ENCODE assay signal across 1 cellular context in genomic region chr2:159797468-159798375, GRCh38.
TF ChIP-seq lines count a peak whose summit lies in the region.

CD302 (minus strand) TSS chr2:159798208; CDS start chr2:159798198, 10 bp downstream.

TF ChIP-seq in HepG2, 621 proteins besides CTCF, POLR2A, EP300 and RAD21 (continued from another document and continues in another):
- TF ChIP-seq THAP9 (CRISPR knock-in tag; IDR thresholded peaks at IDR 0.05; ENCODE audit: borderline replicate concordance) (peak; percentile 86; the same call in 1 of the 2 replicates), ZNF83 (CRISPR knock-in tag; IDR thresholded peaks at IDR 0.05; ENCODE audit: borderline replicate concordance) (peak; percentile 92), DR1 (CRISPR knock-in tag; IDR thresholded peaks at IDR 0.05) (peak; percentile 67; the same call in 1 of the 2 replicates), AHR (CRISPR knock-in tag; IDR thresholded peaks at IDR 0.05) (peak; percentile 95; the same call in 1 of the 2 replicates), MTA1 (CRISPR knock-in tag; IDR thresholded peaks at IDR 0.05; ENCODE audit: borderline replicate concordance) (peak; percentile 95; the same call in 1 of the 2 replicates), ZNF383 (CRISPR knock-in tag; IDR thresholded peaks at IDR 0.05; ENCODE audit: borderline replicate concordance) (no peak), GPN1 (CRISPR knock-in tag; IDR thresholded peaks at IDR 0.05; ENCODE audit: borderline replicate concordance) (0 out of 2 replicates have a peak, but pooled peaks have one; percentile 83), ZNF317 (CRISPR knock-in tag; IDR thresholded peaks at IDR 0.05) (peak; percentile 66; the same call in 1 of the 2 replicates), FOXA1 (IDR thresholded peaks at IDR 0.05) (no peak), FOXA1 (CRISPR knock-in tag; IDR thresholded peaks at IDR 0.05) (peak; percentile 66), CEBPG (CRISPR knock-in tag; IDR thresholded peaks at IDR 0.05) (peak; percentile 59), ZNF776 (CRISPR knock-in tag; IDR thresholded peaks at IDR 0.05) (peak; percentile 97), U2AF1 (optimal IDR thresholded peaks at IDR 0.05; ENCODE audit: low read depth, low read length) (peak; percentile 38), KMT2B (CRISPR knock-in tag; IDR thresholded peaks at IDR 0.05) (peak; percentile 80), HDAC2 (CRISPR knock-in tag; IDR thresholded peaks at IDR 0.05) (peak; percentile 49), ISX (CRISPR knock-in tag; conservative IDR thresholded peaks at IDR 0.05) (no peak; the same call in 1 of the 2 replicates), ZKSCAN8 (CRISPR knock-in tag; IDR thresholded peaks at IDR 0.05; ENCODE audit: borderline replicate concordance) (peak; percentile 33; the same call in 1 of the 2 replicates), BHLHE40 (IDR thresholded peaks at IDR 0.05; ENCODE audit: low read length) (peak; percentile 77), HNRNPUL1 (IDR thresholded peaks at IDR 0.05; ENCODE audit: low read depth, low read length) (no peak), HOXD1 (CRISPR knock-in tag; IDR thresholded peaks at IDR 0.05) (peak; percentile 69), SKI (IDR thresholded peaks at IDR 0.05; ENCODE audit: partially characterized antibody) (no peak), RNF2 (conservative IDR thresholded peaks at IDR 0.05; ENCODE audit: low read depth) (peak; percentile 81), ZFP90 (CRISPR knock-in tag; IDR thresholded peaks at IDR 0.05; ENCODE audit: borderline replicate concordance) (peak; percentile 81; the same call in 1 of the 2 replicates), ZNF562 (CRISPR knock-in tag; IDR thresholded peaks at IDR 0.05; ENCODE audit: borderline replicate concordance) (peak; percentile 78; the same call in 1 of the 2 replicates), MTERF4 (CRISPR knock-in tag; IDR thresholded peaks at IDR 0.05) (no peak), GATAD1 (CRISPR knock-in tag; IDR thresholded peaks at IDR 0.05) (no peak; the same call in 1 of the 2 replicates), TGIF2 (CRISPR knock-in tag; IDR thresholded peaks at IDR 0.05) (0 out of 2 replicates have a peak, but pooled peaks have one; percentile 66), RFX5 (IDR thresholded peaks at IDR 0.05; ENCODE audit: low read depth, low read length) (no peak), ZNF589 (CRISPR knock-in tag; conservative IDR thresholded peaks at IDR 0.05) (no peak; the same call in 1 of the 2 replicates)
- TF ChIP-seq, protein P1, sequence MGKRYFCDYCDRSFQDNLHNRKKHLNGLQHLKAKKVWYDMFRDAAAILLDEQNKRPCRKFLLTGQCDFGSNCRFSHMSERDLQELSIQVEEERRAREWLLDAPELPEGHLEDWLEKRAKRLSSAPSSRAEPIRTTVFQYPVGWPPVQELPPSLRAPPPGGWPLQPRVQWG (CRISPR knock-in tag; IDR thresholded peaks at IDR 0.05; ENCODE audit: borderline replicate concordance, low read depth): no peak
- TF ChIP-seq, protein P2, sequence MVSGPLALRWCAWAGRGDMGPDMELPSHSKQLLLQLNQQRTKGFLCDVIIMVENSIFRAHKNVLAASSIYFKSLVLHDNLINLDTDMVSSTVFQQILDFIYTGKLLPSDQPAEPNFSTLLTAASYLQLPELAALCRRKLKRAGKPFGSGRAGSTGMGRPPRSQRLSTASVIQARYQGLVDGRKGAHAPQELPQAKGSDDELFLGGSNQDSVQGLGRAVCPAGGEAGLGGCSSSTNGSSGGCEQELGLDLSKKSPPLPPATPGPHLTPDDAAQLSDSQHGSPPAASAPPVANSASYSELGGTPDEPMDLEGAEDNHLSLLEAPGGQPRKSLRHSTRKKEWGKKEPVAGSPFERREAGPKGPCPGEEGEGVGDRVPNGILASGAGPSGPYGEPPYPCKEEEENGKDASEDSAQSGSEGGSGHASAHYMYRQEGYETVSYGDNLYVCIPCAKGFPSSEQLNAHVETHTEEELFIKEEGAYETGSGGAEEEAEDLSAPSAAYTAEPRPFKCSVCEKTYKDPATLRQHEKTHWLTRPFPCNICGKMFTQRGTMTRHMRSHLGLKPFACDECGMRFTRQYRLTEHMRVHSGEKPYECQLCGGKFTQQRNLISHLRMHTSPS (CRISPR knock-in tag; IDR thresholded peaks at IDR 0.05; ENCODE audit: low read depth): peak; percentile 67; the same call in 1 of the 2 replicates
- TF ChIP-seq, protein P3, sequence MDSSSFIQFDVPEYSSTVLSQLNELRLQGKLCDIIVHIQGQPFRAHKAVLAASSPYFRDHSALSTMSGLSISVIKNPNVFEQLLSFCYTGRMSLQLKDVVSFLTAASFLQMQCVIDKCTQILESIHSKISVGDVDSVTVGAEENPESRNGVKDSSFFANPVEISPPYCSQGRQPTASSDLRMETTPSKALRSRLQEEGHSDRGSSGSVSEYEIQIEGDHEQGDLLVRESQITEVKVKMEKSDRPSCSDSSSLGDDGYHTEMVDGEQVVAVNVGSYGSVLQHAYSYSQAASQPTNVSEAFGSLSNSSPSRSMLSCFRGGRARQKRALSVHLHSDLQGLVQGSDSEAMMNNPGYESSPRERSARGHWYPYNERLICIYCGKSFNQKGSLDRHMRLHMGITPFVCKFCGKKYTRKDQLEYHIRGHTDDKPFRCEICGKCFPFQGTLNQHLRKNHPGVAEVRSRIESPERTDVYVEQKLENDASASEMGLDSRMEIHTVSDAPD (CRISPR knock-in tag; IDR thresholded peaks at IDR 0.05): no peak; the same call in none of the 2 replicates
- TF ChIP-seq, protein P4, sequence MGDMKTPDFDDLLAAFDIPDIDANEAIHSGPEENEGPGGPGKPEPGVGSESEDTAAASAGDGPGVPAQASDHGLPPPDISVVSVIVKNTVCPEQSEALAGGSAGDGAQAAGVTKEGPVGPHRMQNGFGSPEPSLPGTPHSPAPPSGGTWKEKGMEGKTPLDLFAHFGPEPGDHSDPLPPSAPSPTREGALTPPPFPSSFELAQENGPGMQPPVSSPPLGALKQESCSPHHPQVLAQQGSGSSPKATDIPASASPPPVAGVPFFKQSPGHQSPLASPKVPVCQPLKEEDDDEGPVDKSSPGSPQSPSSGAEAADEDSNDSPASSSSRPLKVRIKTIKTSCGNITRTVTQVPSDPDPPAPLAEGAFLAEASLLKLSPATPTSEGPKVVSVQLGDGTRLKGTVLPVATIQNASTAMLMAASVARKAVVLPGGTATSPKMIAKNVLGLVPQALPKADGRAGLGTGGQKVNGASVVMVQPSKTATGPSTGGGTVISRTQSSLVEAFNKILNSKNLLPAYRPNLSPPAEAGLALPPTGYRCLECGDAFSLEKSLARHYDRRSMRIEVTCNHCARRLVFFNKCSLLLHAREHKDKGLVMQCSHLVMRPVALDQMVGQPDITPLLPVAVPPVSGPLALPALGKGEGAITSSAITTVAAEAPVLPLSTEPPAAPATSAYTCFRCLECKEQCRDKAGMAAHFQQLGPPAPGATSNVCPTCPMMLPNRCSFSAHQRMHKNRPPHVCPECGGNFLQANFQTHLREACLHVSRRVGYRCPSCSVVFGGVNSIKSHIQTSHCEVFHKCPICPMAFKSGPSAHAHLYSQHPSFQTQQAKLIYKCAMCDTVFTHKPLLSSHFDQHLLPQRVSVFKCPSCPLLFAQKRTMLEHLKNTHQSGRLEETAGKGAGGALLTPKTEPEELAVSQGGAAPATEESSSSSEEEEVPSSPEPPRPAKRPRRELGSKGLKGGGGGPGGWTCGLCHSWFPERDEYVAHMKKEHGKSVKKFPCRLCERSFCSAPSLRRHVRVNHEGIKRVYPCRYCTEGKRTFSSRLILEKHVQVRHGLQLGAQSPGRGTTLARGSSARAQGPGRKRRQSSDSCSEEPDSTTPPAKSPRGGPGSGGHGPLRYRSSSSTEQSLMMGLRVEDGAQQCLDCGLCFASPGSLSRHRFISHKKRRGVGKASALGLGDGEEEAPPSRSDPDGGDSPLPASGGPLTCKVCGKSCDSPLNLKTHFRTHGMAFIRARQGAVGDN (CRISPR knock-in tag; IDR thresholded peaks at IDR 0.05): peak; percentile 98
- TF ChIP-seq, protein P5, sequence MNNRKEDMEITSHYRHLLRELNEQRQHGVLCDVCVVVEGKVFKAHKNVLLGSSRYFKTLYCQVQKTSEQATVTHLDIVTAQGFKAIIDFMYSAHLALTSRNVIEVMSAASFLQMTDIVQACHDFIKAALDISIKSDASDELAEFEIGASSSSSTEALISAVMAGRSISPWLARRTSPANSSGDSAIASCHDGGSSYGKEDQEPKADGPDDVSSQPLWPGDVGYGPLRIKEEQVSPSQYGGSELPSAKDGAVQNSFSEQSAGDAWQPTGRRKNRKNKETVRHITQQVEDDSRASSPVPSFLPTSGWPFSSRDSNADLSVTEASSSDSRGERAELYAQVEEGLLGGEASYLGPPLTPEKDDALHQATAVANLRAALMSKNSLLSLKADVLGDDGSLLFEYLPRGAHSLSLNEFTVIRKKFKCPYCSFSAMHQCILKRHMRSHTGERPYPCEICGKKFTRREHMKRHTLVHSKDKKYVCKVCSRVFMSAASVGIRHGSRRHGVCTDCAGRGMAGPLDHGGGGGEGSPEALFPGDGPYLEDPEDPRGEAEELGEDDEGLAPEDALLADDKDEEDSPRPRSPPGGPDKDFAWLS (CRISPR knock-in tag; IDR thresholded peaks at IDR 0.05; ENCODE audit: borderline replicate concordance): no peak
- TF ChIP-seq, protein P6, sequence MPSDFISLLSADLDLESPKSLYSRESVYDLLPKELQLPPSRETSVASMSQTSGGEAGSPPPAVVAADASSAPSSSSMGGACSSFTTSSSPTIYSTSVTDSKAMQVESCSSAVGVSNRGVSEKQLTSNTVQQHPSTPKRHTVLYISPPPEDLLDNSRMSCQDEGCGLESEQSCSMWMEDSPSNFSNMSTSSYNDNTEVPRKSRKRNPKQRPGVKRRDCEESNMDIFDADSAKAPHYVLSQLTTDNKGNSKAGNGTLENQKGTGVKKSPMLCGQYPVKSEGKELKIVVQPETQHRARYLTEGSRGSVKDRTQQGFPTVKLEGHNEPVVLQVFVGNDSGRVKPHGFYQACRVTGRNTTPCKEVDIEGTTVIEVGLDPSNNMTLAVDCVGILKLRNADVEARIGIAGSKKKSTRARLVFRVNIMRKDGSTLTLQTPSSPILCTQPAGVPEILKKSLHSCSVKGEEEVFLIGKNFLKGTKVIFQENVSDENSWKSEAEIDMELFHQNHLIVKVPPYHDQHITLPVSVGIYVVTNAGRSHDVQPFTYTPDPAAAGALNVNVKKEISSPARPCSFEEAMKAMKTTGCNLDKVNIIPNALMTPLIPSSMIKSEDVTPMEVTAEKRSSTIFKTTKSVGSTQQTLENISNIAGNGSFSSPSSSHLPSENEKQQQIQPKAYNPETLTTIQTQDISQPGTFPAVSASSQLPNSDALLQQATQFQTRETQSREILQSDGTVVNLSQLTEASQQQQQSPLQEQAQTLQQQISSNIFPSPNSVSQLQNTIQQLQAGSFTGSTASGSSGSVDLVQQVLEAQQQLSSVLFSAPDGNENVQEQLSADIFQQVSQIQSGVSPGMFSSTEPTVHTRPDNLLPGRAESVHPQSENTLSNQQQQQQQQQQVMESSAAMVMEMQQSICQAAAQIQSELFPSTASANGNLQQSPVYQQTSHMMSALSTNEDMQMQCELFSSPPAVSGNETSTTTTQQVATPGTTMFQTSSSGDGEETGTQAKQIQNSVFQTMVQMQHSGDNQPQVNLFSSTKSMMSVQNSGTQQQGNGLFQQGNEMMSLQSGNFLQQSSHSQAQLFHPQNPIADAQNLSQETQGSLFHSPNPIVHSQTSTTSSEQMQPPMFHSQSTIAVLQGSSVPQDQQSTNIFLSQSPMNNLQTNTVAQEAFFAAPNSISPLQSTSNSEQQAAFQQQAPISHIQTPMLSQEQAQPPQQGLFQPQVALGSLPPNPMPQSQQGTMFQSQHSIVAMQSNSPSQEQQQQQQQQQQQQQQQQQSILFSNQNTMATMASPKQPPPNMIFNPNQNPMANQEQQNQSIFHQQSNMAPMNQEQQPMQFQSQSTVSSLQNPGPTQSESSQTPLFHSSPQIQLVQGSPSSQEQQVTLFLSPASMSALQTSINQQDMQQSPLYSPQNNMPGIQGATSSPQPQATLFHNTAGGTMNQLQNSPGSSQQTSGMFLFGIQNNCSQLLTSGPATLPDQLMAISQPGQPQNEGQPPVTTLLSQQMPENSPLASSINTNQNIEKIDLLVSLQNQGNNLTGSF (CRISPR knock-in tag; IDR thresholded peaks at IDR 0.05): peak; percentile 82; the same call in 1 of the 2 replicates
- TF ChIP-seq, protein P7, sequence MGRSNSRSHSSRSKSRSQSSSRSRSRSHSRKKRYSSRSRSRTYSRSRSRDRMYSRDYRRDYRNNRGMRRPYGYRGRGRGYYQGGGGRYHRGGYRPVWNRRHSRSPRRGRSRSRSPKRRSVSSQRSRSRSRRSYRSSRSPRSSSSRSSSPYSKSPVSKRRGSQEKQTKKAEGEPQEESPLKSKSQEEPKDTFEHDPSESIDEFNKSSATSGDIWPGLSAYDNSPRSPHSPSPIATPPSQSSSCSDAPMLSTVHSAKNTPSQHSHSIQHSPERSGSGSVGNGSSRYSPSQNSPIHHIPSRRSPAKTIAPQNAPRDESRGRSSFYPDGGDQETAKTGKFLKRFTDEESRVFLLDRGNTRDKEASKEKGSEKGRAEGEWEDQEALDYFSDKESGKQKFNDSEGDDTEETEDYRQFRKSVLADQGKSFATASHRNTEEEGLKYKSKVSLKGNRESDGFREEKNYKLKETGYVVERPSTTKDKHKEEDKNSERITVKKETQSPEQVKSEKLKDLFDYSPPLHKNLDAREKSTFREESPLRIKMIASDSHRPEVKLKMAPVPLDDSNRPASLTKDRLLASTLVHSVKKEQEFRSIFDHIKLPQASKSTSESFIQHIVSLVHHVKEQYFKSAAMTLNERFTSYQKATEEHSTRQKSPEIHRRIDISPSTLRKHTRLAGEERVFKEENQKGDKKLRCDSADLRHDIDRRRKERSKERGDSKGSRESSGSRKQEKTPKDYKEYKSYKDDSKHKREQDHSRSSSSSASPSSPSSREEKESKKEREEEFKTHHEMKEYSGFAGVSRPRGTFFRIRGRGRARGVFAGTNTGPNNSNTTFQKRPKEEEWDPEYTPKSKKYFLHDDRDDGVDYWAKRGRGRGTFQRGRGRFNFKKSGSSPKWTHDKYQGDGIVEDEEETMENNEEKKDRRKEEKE (IDR thresholded peaks at IDR 0.05): no peak
